11 cellular contexts compared by ENCODE assay signal in genomic region chr9:94801685-94802084, GRCh38.
DNase-seq lines count a peak whose midpoint lies in the region; ATAC-seq, FAIRE-seq and TF ChIP-seq lines count a peak whose summit lies in the region.
"Had no signal": no experiment of that assay in that cellular context is flagged by ENCODE, and none has a peak within 500 bp of the region (broad histone marks: within the 10 kb centered on the region; RNA-seq: fewer than 3 reads in every experiment).

No MANE protein-coding gene starts in this region.

- DNase-seq in HFFc6 (peak; percentile 47), caudate nucleus (lab: John Stamatoyannopoulos, UW) (no peak), keratinocyte (ENCODE audit: low read depth, low spot score) (no peak), spleen (no peak)
- no peak for DNase-seq in activated T-helper 2 cell treated with anti-CD3 and anti-CD28 coated beads, Interferon-gamma antibody, Interleukin-2, Interleukin-4, amounts not matched to agents 10 μg/mL and 5 μg/mL and 100 μg/mL, durations not matched to agents 14 hours and 24 hours and 36 hours (ENCODE audit: low spot score)
- DNase-seq: PC-9, T1000 had no signal

- no peak overlapping the region for H3K9ac ChIP-seq in keratinocyte (ENCODE audit: control insufficient read depth, extremely low read depth, insufficient read depth, low read length)

- H3K4me1 ChIP-seq in keratinocyte (ENCODE audit: control insufficient read depth, extremely low read depth, insufficient read depth, low read length) (peaks cover 75% of the 10 kb centered on the region), spleen (peaks cover 0 to 27% (median 9%) of the 10 kb centered on the region in 6 donors)

- peaks cover 72% of the 10 kb centered on the region for H3K4me1 Mint-ChIP-seq in HFFc6 (ENCODE audit: low read depth)
- H3K4me1 Mint-ChIP-seq in activated T-helper 2 cell treated with anti-CD3 and anti-CD28 coated beads, Interferon-gamma antibody, Interleukin-2, Interleukin-4, amounts not matched to agents 10 μg/mL and 5 μg/mL and 100 μg/mL, durations not matched to agents 14 hours and 24 hours and 36 hours (ENCODE audit: low read depth): peaks cover 22% of the 10 kb centered on the region

- H3K27ac ChIP-seq in caudate nucleus (ENCODE audit: low read depth, low read length) (peak overlapping the region; percentile 29), keratinocyte (ENCODE audit: control insufficient read depth, insufficient read depth, low read length) (peak overlapping the region; percentile 85), spleen (peak overlapping the region in 5 of 8 donors; percentile 8 to 43 (median 35))
- H3K27ac ChIP-seq: PC-9 had no signal

- H3K4me2 ChIP-seq in keratinocyte (ENCODE audit: control insufficient read depth, extremely low read depth, insufficient read depth, low read depth, low read length): peak overlapping the region; percentile 0
- H3K4me2 ChIP-seq: PC-9 had no signal

- H3K27ac Mint-ChIP-seq in HFFc6: peak overlapping the region; percentile 69
- no peak overlapping the region for H3K27ac Mint-ChIP-seq in activated T-helper 2 cell treated with anti-CD3 and anti-CD28 coated beads, Interferon-gamma antibody, Interleukin-2, Interleukin-4, amounts not matched to agents 10 μg/mL and 5 μg/mL and 100 μg/mL, durations not matched to agents 14 hours and 24 hours and 36 hours
- H3K27ac Mint-ChIP-seq: activated naive CD4-positive, alpha-beta T cell treated with anti-CD3 and anti-CD28 coated beads, Interleukin-2, amount 50 U/mL, for 72 hours had no signal

- no peaks in the 10 kb centered on the region for H3K9me3 Mint-ChIP-seq in HFFc6
- H3K9me3 Mint-ChIP-seq in activated T-helper 2 cell treated with anti-CD3 and anti-CD28 coated beads, Interferon-gamma antibody, Interleukin-2, Interleukin-4, amounts not matched to agents 10 μg/mL and 5 μg/mL and 100 μg/mL, durations not matched to agents 14 hours and 24 hours and 36 hours: no peaks in the 10 kb centered on the region
- H3K9me3 Mint-ChIP-seq: activated naive CD4-positive, alpha-beta T cell treated with anti-CD3 and anti-CD28 coated beads, Interleukin-2, amount 50 U/mL, for 72 hours had no signal

- no peak overlapping the region for H2AFZ ChIP-seq in keratinocyte (ENCODE audit: control insufficient read depth, low read length)
- H2AFZ ChIP-seq: PC-9 had no signal

- no peak for TF ChIP-seq CTCF in HFFc6 (IDR thresholded peaks at IDR 0.05)
- no peak for TF ChIP-seq CTCF in keratinocyte (optimal IDR thresholded peaks at IDR 0.05 in 1 of 3, IDR thresholded peaks at IDR 0.05 in 1 of 3, conservative IDR thresholded peaks at IDR 0.05 in 1 of 3; ENCODE audit: extremely low read depth in 1 of 3, insufficient read depth in 2 of 3, low read length in 3 of 3)
- no peak for TF ChIP-seq CTCF in spleen (IDR thresholded peaks at IDR 0.05 in 8 of 11, conservative IDR thresholded peaks at IDR 0.05 in 3 of 11)

- H3K79me2 ChIP-seq in keratinocyte (ENCODE audit: control insufficient read depth, insufficient read depth, low read length): no peaks in the 10 kb centered on the region

- H3K36me3 ChIP-seq in keratinocyte (ENCODE audit: control insufficient read depth in 2 of 2, extremely low read depth in 1 of 2, insufficient read depth in 2 of 2, low read length in 2 of 2) (peaks cover 2 to 9% of the 10 kb centered on the region in 2 experiments), spleen (peaks cover 0 to 28% (median 11%) of the 10 kb centered on the region in 6 donors)

- H4K20me1 ChIP-seq in keratinocyte (ENCODE audit: control insufficient read depth, extremely low read depth, insufficient read depth, low read length): no peaks in the 10 kb centered on the region

- no peak overlapping the region for H3K4me3 Mint-ChIP-seq in HFFc6
- H3K4me3 Mint-ChIP-seq in activated T-helper 2 cell treated with anti-CD3 and anti-CD28 coated beads, Interferon-gamma antibody, Interleukin-2, Interleukin-4, amounts not matched to agents 10 μg/mL and 5 μg/mL and 100 μg/mL, durations not matched to agents 14 hours and 24 hours and 36 hours (ENCODE audit: low read depth): no peak overlapping the region

- dilution Hi-C loops in keratinocyte (cut with MboI; ENCODE audit: extremely low pct_ligation_motif_present, low sequenced_read_pairs): no loop called here

- no peaks in the 10 kb centered on the region; the same call in 1 of the 2 replicates for H3K27me3 Mint-ChIP-seq in HFFc6 (ENCODE audit: insufficient read depth)
- H3K27me3 Mint-ChIP-seq in activated T-helper 2 cell treated with anti-CD3 and anti-CD28 coated beads, Interferon-gamma antibody, Interleukin-2, Interleukin-4, amounts not matched to agents 10 μg/mL and 5 μg/mL and 100 μg/mL, durations not matched to agents 14 hours and 24 hours and 36 hours (ENCODE audit: low read depth): peaks cover 2% of the 10 kb centered on the region

- no peak for FAIRE-seq in keratinocyte (lab: Jason Lieb, UNC)

- TF ChIP-seq POLR2A in spleen (IDR thresholded peaks at IDR 0.05) (no peak), GM18505 (IDR thresholded peaks at IDR 0.05; ENCODE audit: borderline replicate concordance, extremely low read depth, insufficient read depth, insufficient read length) (no peak)

- H3K36me3 Mint-ChIP-seq in HFFc6 (ENCODE audit: low read depth): peaks cover 32% of the 10 kb centered on the region
- H3K36me3 Mint-ChIP-seq in activated T-helper 2 cell treated with anti-CD3 and anti-CD28 coated beads, Interferon-gamma antibody, Interleukin-2, Interleukin-4, amounts not matched to agents 10 μg/mL and 5 μg/mL and 100 μg/mL, durations not matched to agents 14 hours and 24 hours and 36 hours (ENCODE audit: low read depth): peaks cover 12% of the 10 kb centered on the region

- H3K9me3 ChIP-seq in keratinocyte (ENCODE audit: control insufficient read depth, low read depth, low read length) (no peaks in the 10 kb centered on the region), spleen (no peaks in the 10 kb centered on the region)

- intact Hi-C loops in spleen (cut with DNase I; ENCODE audit: low total_unique reads): no loop called here
- intact Hi-C loops in activated T-helper 2 cell treated with anti-CD3 and anti-CD28 coated beads, Interferon-gamma antibody, Interleukin-2, Interleukin-4, amounts not matched to agents 10 μg/mL and 5 μg/mL and 100 μg/mL, durations not matched to agents 14 hours and 24 hours and 36 hours (cut with micrococcal nuclease): loop anchor here (5.0 kb wide), 2 partner anchors 76 to 206 kb away; no protein-coding TSS in a partner anchor

- ATAC-seq in HG02588 (IDR thresholded peaks at IDR 0.05; ENCODE audit: unreplicated experiment) (no peak), GM18505 (IDR thresholded peaks at IDR 0.05; ENCODE audit: unreplicated experiment) (no peak), HG03469 (IDR thresholded peaks at IDR 0.05; ENCODE audit: unreplicated experiment) (no peak)
- ATAC-seq: activated naive CD4-positive, alpha-beta T cell treated with anti-CD3 and anti-CD28 coated beads, Interleukin-2, amount 50 U/mL, for 72 hours had no signal

- H3K4me3 ChIP-seq in keratinocyte (ENCODE audit: control insufficient read depth in 2 of 3, extremely low read depth in 1 of 3, insufficient read depth in 2 of 3, low read depth in 1 of 3, low read length in 3 of 3) (no peak overlapping the region), spleen (no peak overlapping the region)
- H3K4me3 ChIP-seq: PC-9 had no signal

- H3K9me1 ChIP-seq in keratinocyte (ENCODE audit: control insufficient read depth, extremely low read depth, insufficient read depth, low read length): no peaks in the 10 kb centered on the region

- no peaks in the 10 kb centered on the region for H3K27me3 ChIP-seq in keratinocyte (ENCODE audit: control insufficient read depth, extremely low read depth, insufficient read depth, low read length)
- H3K27me3 ChIP-seq in spleen (replicated peaks in 1 of 7): no peaks in the 10 kb centered on the region

Comparison
In these comparisons a context has a peak if more than half of its experiments do, and no peak if none do; other contexts are left out.
1. H3K27ac ChIP-seq: peak in every context shown above with its lines; median percentile 85 in keratinocyte; 35 in spleen; 29 in caudate nucleus.